1 cellular context compared by ENCODE assay signal in genomic region chr2:203327582-203327917, GRCh38.
TF ChIP-seq lines count a peak whose summit lies in the region.

No MANE protein-coding gene starts in this region.

TF ChIP-seq in HepG2, 621 proteins besides CTCF, POLR2A, EP300 and RAD21 (continued from another document):
- TF ChIP-seq GPBP1L1 (CRISPR knock-in tag; IDR thresholded peaks at IDR 0.05) (no peak), ZNF572 (CRISPR knock-in tag; IDR thresholded peaks at IDR 0.05) (0 out of 2 replicates have a peak, but pooled peaks have one; percentile 25), ZNF235 (CRISPR knock-in tag; IDR thresholded peaks at IDR 0.05; ENCODE audit: borderline replicate concordance) (no peak; the same call in 1 of the 2 replicates), FOXA3 (CRISPR knock-in tag; IDR thresholded peaks at IDR 0.05) (no peak), FOXC1 (CRISPR knock-in tag; IDR thresholded peaks at IDR 0.05; ENCODE audit: borderline replicate concordance) (no peak), IRF9 (CRISPR knock-in tag; IDR thresholded peaks at IDR 0.05; ENCODE audit: borderline replicate concordance) (no peak), ZBTB8A (CRISPR knock-in tag; IDR thresholded peaks at IDR 0.05; ENCODE audit: borderline replicate concordance, low read depth) (no peak), KAT7 (CRISPR knock-in tag; IDR thresholded peaks at IDR 0.05; ENCODE audit: borderline replicate concordance) (no peak), FIP1L1 (IDR thresholded peaks at IDR 0.05; ENCODE audit: borderline replicate concordance, insufficient read depth, low read depth, low read length) (no peak), MEF2D (CRISPR knock-in tag; IDR thresholded peaks at IDR 0.05) (peak; percentile 55), IRX3 (CRISPR knock-in tag; IDR thresholded peaks at IDR 0.05; ENCODE audit: borderline replicate concordance, low read depth) (no peak)
